16 cellular contexts compared by ENCODE assay signal in genomic region chr17:47989159-47989558, GRCh38. TPM values are rescaled to one million over a fixed set of nuclear protein-coding genes. Genes with fewer than 3 reads are reported as not detected.
A peak's percentile ranks its signal among the peaks of the same experiment; 100 is the strongest.
DNase-seq lines count a peak whose midpoint lies in the region; TF ChIP-seq lines count a peak whose summit lies in the region.
"Had no signal": no experiment of that assay in that cellular context is flagged by ENCODE, and none has a peak within 500 bp of the region (broad histone marks: within the 10 kb centered on the region; RNA-seq: fewer than 3 reads in every experiment).

No MANE protein-coding gene starts in this region.

- H4K91ac ChIP-seq in mesenchymal stem cell (ENCODE audit: low read length), result no peak overlapping the region

- H3K27ac ChIP-seq in WERI-Rb-1 (peak overlapping the region; percentile 56), mesenchymal stem cell (ENCODE audit: low read length, poor library complexity, severe bottlenecking) (no peak overlapping the region)

- no peak overlapping the region for H2BK12ac ChIP-seq in mesenchymal stem cell (ENCODE audit: low read length in 2 of 2)

- no peaks in the 10 kb centered on the region for H3K27me3 Mint-ChIP-seq in progenitor cell of endocrine pancreas

- no peak overlapping the region for H3K4me3 Mint-ChIP-seq in progenitor cell of endocrine pancreas (ENCODE audit: low read depth)

- H3K4me1 ChIP-seq in mesenchymal stem cell (ENCODE audit: control insufficient read depth, insufficient read depth, low read depth, low read length), result peaks cover 18% of the 10 kb centered on the region

- no peak overlapping the region for H3K4me2 ChIP-seq in mesenchymal stem cell (ENCODE audit: low read length, poor library complexity, severe bottlenecking)

- no peaks in the 10 kb centered on the region for H3K79me1 ChIP-seq in mesenchymal stem cell (replicated peaks; ENCODE audit: low read length, poor library complexity, severe bottlenecking)

- peak overlapping the region; percentile 29 for H4K8ac ChIP-seq in mesenchymal stem cell (ENCODE audit: low read length)

- H2BK120ac ChIP-seq in mesenchymal stem cell (ENCODE audit: low read depth, low read length), result no peak overlapping the region

- no peak overlapping the region for H3K9ac ChIP-seq in mesenchymal stem cell (ENCODE audit: low read length)

- WGBS in mesenchymal stem cell, result 87% methylated on average over 10 of the region's 10 CpGs

- peak overlapping the region; percentile 64 for H3K27ac Mint-ChIP-seq in progenitor cell of endocrine pancreas

- peaks cover 14% of the 10 kb centered on the region for H3K36me3 ChIP-seq in WERI-Rb-1
- peaks cover 0 to 1% of the 10 kb centered on the region in 2 experiments for H3K36me3 ChIP-seq in mesenchymal stem cell (ENCODE audit: control insufficient read depth in 1 of 2, insufficient read depth in 2 of 2, low read depth in 1 of 2, low read length in 2 of 2)

- H3K4me3 ChIP-seq in WERI-Rb-1 (ENCODE audit: low read depth, low read length), result no peak overlapping the region
- no peak overlapping the region for H3K4me3 ChIP-seq in mesenchymal stem cell (ENCODE audit: insufficient read depth in 1 of 2, low read depth in 1 of 2, low read length in 2 of 2)

- DNase-seq in NCI-H82 (lab: John Stamatoyannopoulos, UW), result peak; percentile 75
- DNase-seq in NCI-H82 treated with DMSO at 0.1 percent for 48 hours (lab: John Stamatoyannopoulos, UW; ENCODE audit: unreplicated experiment), result no peak
- DNase-seq in WERI-Rb-1, result no peak
- DNase-seq in mesenchymal stem cell, result no peak
- DNase-seq in progenitor cell of endocrine pancreas (ENCODE audit: low spot score, unreplicated experiment), result no peak
- no peak for DNase-seq in activated CD8-positive, alpha-beta memory T cell treated with anti-CD3 and anti-CD28 coated beads, Interleukin-2, amount 50 U/mL, for 4 hours
- DNase-seq in SKM-1 treated with dmso at 0.1 percent for 144 hours (lab: John Stamatoyannopoulos, UW; ENCODE audit: unreplicated experiment), result no peak
- DNase-seq in cerebellar nuclear complex (lab: John Stamatoyannopoulos, UW), result no peak
- DNase-seq: C1 segment of cervical spinal cord, DMS153, EL, H7, NCI-H2029, NCI-H2171 treated with DMSO at 0.1 percent for 48 hours, NCI-H524, PC-3 had no signal

- no peak overlapping the region for H3K4ac ChIP-seq in mesenchymal stem cell (ENCODE audit: low read depth in 1 of 2, low read length in 2 of 2)

- H3K9me3 ChIP-seq in WERI-Rb-1 (ENCODE audit: severe bottlenecking) (no peaks in the 10 kb centered on the region), mesenchymal stem cell (ENCODE audit: control insufficient read depth, low read length) (no peaks in the 10 kb centered on the region)

- no peak overlapping the region for H2AFZ ChIP-seq in mesenchymal stem cell (ENCODE audit: low read depth, low read length)

- H3K9me3 Mint-ChIP-seq in progenitor cell of endocrine pancreas (ENCODE audit: low read depth), result no peaks in the 10 kb centered on the region

- H2AK5ac ChIP-seq in mesenchymal stem cell (ENCODE audit: low read length, severe bottlenecking), result no peak overlapping the region

- H2BK5ac ChIP-seq in mesenchymal stem cell (ENCODE audit: low read depth, low read length, poor library complexity, severe bottlenecking), result no peak overlapping the region

- no peaks in the 10 kb centered on the region for H3K27me3 ChIP-seq in WERI-Rb-1 (ENCODE audit: insufficient read depth, low read depth, severe bottlenecking)
- H3K27me3 ChIP-seq in mesenchymal stem cell (ENCODE audit: control insufficient read depth in 1 of 2, insufficient read depth in 1 of 2, low read length in 2 of 2), result peaks cover 0 to 1% of the 10 kb centered on the region in 2 experiments

- peaks cover 4% of the 10 kb centered on the region for H3K36me3 Mint-ChIP-seq in progenitor cell of endocrine pancreas (ENCODE audit: insufficient read depth)

- peaks cover 71% of the 10 kb centered on the region for H3K4me1 Mint-ChIP-seq in progenitor cell of endocrine pancreas (ENCODE audit: low read depth)

- TF ChIP-seq CTCF in WERI-Rb-1 (IDR thresholded peaks at IDR 0.05; ENCODE audit: low read depth, low read length) (no peak), progenitor cell of endocrine pancreas (IDR thresholded peaks at IDR 0.05; ENCODE audit: unreplicated experiment) (no peak)

- H3K23ac ChIP-seq in mesenchymal stem cell (ENCODE audit: low read length in 2 of 2), result no peak overlapping the region

- H3K14ac ChIP-seq in mesenchymal stem cell (ENCODE audit: low read length in 2 of 2), result no peak overlapping the region

- no peak overlapping the region for H2BK15ac ChIP-seq in mesenchymal stem cell (ENCODE audit: low read depth, poor library complexity, severe bottlenecking)

- no peak overlapping the region for H3K18ac ChIP-seq in mesenchymal stem cell (ENCODE audit: low read depth in 1 of 2, low read length in 2 of 2)

RNA-seq across cellular contexts. Expression of gene CDK5RAP3, which starts 18.2 kb away (rescaled TPM):
- 75.6 TPM for polyA plus RNA-seq in mesenchymal stem cell (2013, experiment 1 of 2)
- polyA plus RNA-seq in mesenchymal stem cell (2013, experiment 2 of 2), result 69.9 TPM
- total RNA-seq in progenitor cell of endocrine pancreas, result 336 and 344 TPM in 2 replicates

RNA-seq across cellular contexts. Expression of gene PRR15L, which starts 31.5 kb away (rescaled TPM):
- not detected for polyA plus RNA-seq in mesenchymal stem cell (2013, experiment 1 of 2)
- polyA plus RNA-seq in mesenchymal stem cell (2013, experiment 2 of 2), result not detected
- 32.2 and 36.1 TPM in 2 replicates for total RNA-seq in progenitor cell of endocrine pancreas

RNA-seq across cellular contexts. Expression of gene PNPO, which starts 47.8 kb away (rescaled TPM):
- 6.1 TPM for polyA plus RNA-seq in mesenchymal stem cell (2013, experiment 1 of 2)
- polyA plus RNA-seq in mesenchymal stem cell (2013, experiment 2 of 2), result 5.4 TPM
- total RNA-seq in progenitor cell of endocrine pancreas, result 11.9 and 12.2 TPM in 2 replicates

RNA-seq across cellular contexts. Expression of gene COPZ2, which starts 48.4 kb away (rescaled TPM):
- polyA plus RNA-seq in mesenchymal stem cell (2013, experiment 1 of 2), result 148 TPM
- polyA plus RNA-seq in mesenchymal stem cell (2013, experiment 2 of 2), result 153 TPM
- 0.64 TPM in 1 of 2 replicates, not detected in the other for total RNA-seq in progenitor cell of endocrine pancreas
- total RNA-seq: H7 had no signal

RNA-seq across cellular contexts. Expression of gene NFE2L1, which starts 59.0 kb away (rescaled TPM):
- 172 TPM for polyA plus RNA-seq in mesenchymal stem cell (2013, experiment 1 of 2)
- polyA plus RNA-seq in mesenchymal stem cell (2013, experiment 2 of 2), result 169 TPM
- 123 and 124 TPM in 2 replicates for total RNA-seq in progenitor cell of endocrine pancreas
